In genomic region chr6:47471911-47472310, GRCh38 we compare ENCODE assay signal across 8 cellular contexts.
"Had no signal": no experiment of that assay in that cellular context is flagged by ENCODE, and none has a peak within 500 bp of the region (broad histone marks: within the 10 kb centered on the region; RNA-seq: fewer than 3 reads in every experiment).

No MANE protein-coding gene starts in this region.

- FAIRE-seq: H1, H54, HTR-8/SVneo, K562 had no signal

- DNase-seq: H9, HCEC 1CT, IMR-90 had no signal

- H3K4me3 Mint-ChIP-seq: GM23338, H9 had no signal

- H3K27ac Mint-ChIP-seq: GM23338, H9 had no signal

- H3K9me3 Mint-ChIP-seq: GM23338 had no signal

- H3K4me3 ChIP-seq: GM23338, K562 had no signal

- ATAC-seq: GM23338, K562 had no signal
